In the genomic region with DNA sequence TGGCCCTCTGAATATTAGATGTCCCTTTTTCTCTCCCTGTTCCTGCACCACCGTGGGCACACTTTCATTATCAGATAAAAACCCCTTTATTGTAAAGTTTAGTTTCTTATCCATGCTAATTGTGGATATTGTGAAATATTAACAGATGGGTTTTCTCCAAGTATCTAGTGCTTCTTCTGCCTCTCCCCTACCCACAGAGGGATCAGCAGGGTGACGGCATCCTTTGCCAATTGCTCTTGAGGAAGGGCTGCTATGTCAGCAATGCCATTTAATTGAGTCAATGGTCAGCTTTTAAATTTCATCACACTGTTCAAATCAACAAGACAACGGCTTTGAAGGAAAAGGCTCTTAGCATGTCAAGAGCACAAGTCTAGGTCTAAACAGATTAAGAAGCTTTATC, we compare ENCODE assay signal across 18 cellular contexts.
DNase-seq lines count a peak whose midpoint lies in the region; ATAC-seq, FAIRE-seq and TF ChIP-seq lines count a peak whose summit lies in the region.
"Had no signal": no experiment of that assay in that cellular context is flagged by ENCODE, and none has a peak within 500 bp of the region (broad histone marks: within the 10 kb centered on the region; RNA-seq: fewer than 3 reads in every experiment).

No MANE protein-coding gene starts in this region.

- H3K4me1 ChIP-seq in K562 (replicated peaks in 1 of 2; ENCODE audit: control insufficient read depth in 2 of 2, insufficient read depth in 2 of 2, low read length in 2 of 2): no peaks in the 10 kb centered on the region
- peaks cover 0 to 6% (median 0%) of the 10 kb centered on the region in 4 donors for H3K4me1 ChIP-seq in stomach
- H3K4me1 ChIP-seq: HAP-1 had no signal

- FAIRE-seq in K562 (lab: Jason Lieb, UNC): no peak
- FAIRE-seq: GM12878, GM19239 had no signal

- H2AFZ ChIP-seq in K562 (ENCODE audit: low read depth, low read length): no peak overlapping the region
- H2AFZ ChIP-seq: GM23248 had no signal

- peaks cover 10 to 17% of the 10 kb centered on the region in 2 experiments for H3K27me3 ChIP-seq in K562 (ENCODE audit: control insufficient read depth in 2 of 2, insufficient read depth in 2 of 2, low read length in 2 of 2)
- peaks cover 0 to 13% (median 0%) of the 10 kb centered on the region in 3 donors for H3K27me3 ChIP-seq in stomach

- BruUV-seq in K562 (replicated peaks; lab: Mats Ljungman, UMichigan): no TSS peak

- no peak for TF ChIP-seq RAD21 in K562 (CRISPR knock-in tag; conservative IDR thresholded peaks at IDR 0.05 in 1 of 2, IDR thresholded peaks at IDR 0.05 in 1 of 2)

- intact Hi-C loops in K562 (cut with micrococcal nuclease): no loop called here
- intact Hi-C loops in stomach (cut with DNase I; ENCODE audit: low total_unique reads): no loop called here

- H3K36me3 ChIP-seq in K562 (ENCODE audit: control insufficient read depth, insufficient read depth, low read length) (no peaks in the 10 kb centered on the region), stomach (no peaks in the 10 kb centered on the region)
- H3K36me3 ChIP-seq: BLaER1 treated with 17β-estradiol and CSF1 and Interleukin-3, amounts not matched to agents 10 nM and 100 nM; HAP-1 had no signal

- no peaks in the 10 kb centered on the region for H4K20me1 ChIP-seq in K562 (replicated peaks; ENCODE audit: control insufficient read depth, insufficient read depth, low read length)

- no peaks in the 10 kb centered on the region for H3K9me3 ChIP-seq in K562 (replicated peaks; ENCODE audit: control insufficient read depth, insufficient read depth, low read depth, low read length)
- no peaks in the 10 kb centered on the region for H3K9me3 ChIP-seq in stomach
- H3K9me3 ChIP-seq: BLaER1 treated with 17β-estradiol and CSF1 and Interleukin-3, amounts not matched to agents 10 nM and 100 nM; HAP-1 had no signal

- TF ChIP-seq POLR2A in K562 (conservative IDR thresholded peaks at IDR 0.05): no peak
- TF ChIP-seq POLR2A in stomach (IDR thresholded peaks at IDR 0.05): no peak

- H3K79me2 ChIP-seq in K562 (ENCODE audit: control insufficient read depth, insufficient read depth, low read length): no peaks in the 10 kb centered on the region

- in situ Hi-C loops in K562 (cut with MboI): no loop called here

- H3K4me2 ChIP-seq in K562 (ENCODE audit: insufficient read depth, low read length): no peak overlapping the region

- ATAC-seq in K562: no peak
- no peak for ATAC-seq in GM18861 (IDR thresholded peaks at IDR 0.05; ENCODE audit: unreplicated experiment)
- ATAC-seq: CD8-positive, alpha-beta T cell; GM12878 had no signal

- no peak overlapping the region for H3K9ac ChIP-seq in K562 (ENCODE audit: insufficient read depth in 1 of 2, low read depth in 2 of 2, low read length in 2 of 2)
- H3K9ac ChIP-seq: BLaER1 treated with 17β-estradiol and CSF1 and Interleukin-3, amounts not matched to agents 10 nM and 100 nM; GM23248 had no signal

- 0% methylated on average over 3 of the region's 3 CpGs for WGBS in K562 (ENCODE audit: insufficient coverage, low coverage, missing lambda C conversion rate)
- 42 to 52% (median 48%) methylated on average over 3 of the region's 3 CpGs for WGBS in stomach, 5 donors

- no peaks in the 10 kb centered on the region for H3K9me1 ChIP-seq in K562 (ENCODE audit: control insufficient read depth, insufficient read depth, low read length)

- TF ChIP-seq CTCF in K562 (IDR thresholded peaks at IDR 0.05 in 2 of 3, conservative IDR thresholded peaks at IDR 0.05 in 1 of 3; ENCODE audit: insufficient read depth in 2 of 3, low read depth in 1 of 3, low read length in 3 of 3) (no peak), stomach (IDR thresholded peaks at IDR 0.05) (no peak)

- H3K27ac ChIP-seq in K562 (ENCODE audit: extremely low read depth, low read depth, low read length) (no peak overlapping the region), stomach (peak overlapping the region in 3 of 5 donors; percentile 24 to 50 (median 35))
- H3K27ac ChIP-seq: BLaER1 treated with 17β-estradiol and CSF1 and Interleukin-3, amounts not matched to agents 10 nM and 100 nM; GM23248; HL-60 had no signal

- no peak for DNase-seq in K562 (ENCODE audit: extremely low read depth in 1 of 4, low spot score in 3 of 4)
- DNase-seq in islet precursor cell: peak; percentile 12
- DNase-seq in retina: peak; percentile 9
- DNase-seq in stomach: no peak
- DNase-seq in DMS53 treated with DMSO at 0.1 percent for 48 hours (lab: John Stamatoyannopoulos, UW; ENCODE audit: unreplicated experiment): no peak
- DNase-seq in NCI-H128 (lab: John Stamatoyannopoulos, UW; ENCODE audit: unreplicated experiment): no peak
- no peak for DNase-seq in activated CD4-positive, alpha-beta T cell treated with anti-CD3 and anti-CD28 coated beads for 1 hour
- DNase-seq: Calu3; CD8-positive, alpha-beta T cell; DND-41; EL; GM23248 had no signal

- H3K4me3 ChIP-seq in K562 (no peak overlapping the region), stomach (no peak overlapping the region)
- H3K4me3 ChIP-seq: BLaER1 treated with 17β-estradiol and CSF1 and Interleukin-3, amounts not matched to agents 10 nM and 100 nM; GM12878; GM23248; HAP-1 had no signal

- POLR2A ChIA-PET in K562 (lab: Yijun Ruan, JAX): interaction anchor here (1.1 to 1.3 kb wide), 2 partner anchors 9 to 116 kb away, joined by 4 read pairs; no protein-coding TSS in a partner anchor

- TF ChIP-seq EP300 in K562 (IDR thresholded peaks at IDR 0.05; ENCODE audit: low read length) (no peak), stomach (IDR thresholded peaks at IDR 0.05) (no peak)

- CTCF ChIA-PET in K562 (lab: Yijun Ruan, JAX; ENCODE audit: low intra/inter-chr PET ratio): no interaction called here

TF ChIP-seq in K562, 482 proteins besides CTCF, POLR2A, EP300 and RAD21:
- TF ChIP-seq CEBPB (tag; IDR thresholded peaks at IDR 0.05): peak; percentile 69
- no peak for TF ChIP-seq NONO (IDR thresholded peaks at IDR 0.05; ENCODE audit: low read depth in 2 of 2, low read length in 1 of 2)
- no peak for TF ChIP-seq RFX5 (IDR thresholded peaks at IDR 0.05; ENCODE audit: low read depth, low read length)
- TF ChIP-seq GTF2A2 (tag; IDR thresholded peaks at IDR 0.05): no peak
- no peak for TF ChIP-seq PHB2 (IDR thresholded peaks at IDR 0.05; ENCODE audit: low read depth)

Comparison
In these comparisons a context has a peak if more than half of its experiments do, and no peak if none do; other contexts are left out.
1. DNase-seq: peak in islet precursor cell (single experiment) and retina (single experiment); none in K562 (0 of 4), stomach (single experiment), DMS53 treated with DMSO at 0.1 percent for 48 hours (single experiment), NCI-H128 (single experiment) and activated CD4-positive, alpha-beta T cell treated with anti-CD3 and anti-CD28 coated beads for 1 hour (single experiment).